In genomic region chr17:59558953-59559352, GRCh38 we compare ENCODE assay signal across 13 cellular contexts. TPM values are rescaled to one million over a fixed set of nuclear protein-coding genes. Genes with fewer than 3 reads are reported as not detected.
DNase-seq lines count a peak whose midpoint lies in the region; ATAC-seq and TF ChIP-seq lines count a peak whose summit lies in the region.
"Had no signal": no experiment of that assay in that cellular context is flagged by ENCODE, and none has a peak within 500 bp of the region (broad histone marks: within the 10 kb centered on the region; RNA-seq: fewer than 3 reads in every experiment).

No MANE protein-coding gene starts in this region.

- H3K27me3 ChIP-seq in DOHH2 (ENCODE audit: control insufficient read depth, low read length) (no peaks in the 10 kb centered on the region), osteoblast (ENCODE audit: insufficient read depth, low read length) (peaks cover 2% of the 10 kb centered on the region)

- H4K20me1 ChIP-seq in DOHH2 (ENCODE audit: control insufficient read depth, insufficient read depth, low read depth, low read length) (no peaks in the 10 kb centered on the region), osteoblast (ENCODE audit: insufficient read depth, low read length) (no peaks in the 10 kb centered on the region)

- H3K4me2 ChIP-seq in DOHH2 (ENCODE audit: low read length) (no peak overlapping the region), osteoblast (ENCODE audit: insufficient read depth, low read length) (no peak overlapping the region)

- H3K36me3 ChIP-seq in DOHH2 (ENCODE audit: control insufficient read depth, low read length) (no peaks in the 10 kb centered on the region), osteoblast (ENCODE audit: insufficient read depth, low read length) (no peaks in the 10 kb centered on the region)
- H3K36me3 ChIP-seq: prostate gland, SJSA1 had no signal

- H3F3A ChIP-seq in DOHH2 (ENCODE audit: control insufficient read depth, insufficient read depth): peaks cover 3% of the 10 kb centered on the region

- intact Hi-C loops in sciatic nerve (cut with DNase I): no loop called here

- DNase-seq in M059J (ENCODE audit: low read depth) (peak; percentile 18), choroid plexus epithelial cell (ENCODE audit: low read depth) (peak; percentile 53), osteoblast (ENCODE audit: insufficient read length, low spot score, missing footprints) (no peak), SW480 (ENCODE audit: low spot score) (no peak), NCI-H748 (lab: John Stamatoyannopoulos, UW; ENCODE audit: unreplicated experiment) (no peak), KG1 (lab: John Stamatoyannopoulos, UW) (no peak), sciatic nerve (ENCODE audit: low spot score) (no peak)
- DNase-seq: immature natural killer cell; NCI-H1436; stimulated activated CD8-positive, alpha-beta memory T cell treated with anti-CD3 and anti-CD28 coated beads, Interleukin-4, amount 100 ng/mL, for 48 hours had no signal

- H3K4me1 ChIP-seq in DOHH2 (ENCODE audit: control insufficient read depth, low read length) (peaks cover 5% of the 10 kb centered on the region), osteoblast (ENCODE audit: insufficient read depth, low read length) (no peaks in the 10 kb centered on the region)
- H3K4me1 ChIP-seq: prostate gland, SJSA1 had no signal

- no peaks in the 10 kb centered on the region for H3K9me2 ChIP-seq in DOHH2 (replicated peaks; ENCODE audit: control insufficient read depth, low read length)

- H3K4me3 ChIP-seq in DOHH2 (ENCODE audit: low read length) (no peak overlapping the region), choroid plexus epithelial cell (ENCODE audit: low read depth, low read length) (no peak overlapping the region), osteoblast (ENCODE audit: insufficient read depth, low read length) (no peak overlapping the region)
- H3K4me3 ChIP-seq: prostate gland, SJSA1 had no signal

- no peaks in the 10 kb centered on the region for H3K79me2 ChIP-seq in DOHH2 (ENCODE audit: control insufficient read depth, low read length)
- no peaks in the 10 kb centered on the region for H3K79me2 ChIP-seq in osteoblast (ENCODE audit: insufficient read depth, low read length)

- H2AFZ ChIP-seq in osteoblast (ENCODE audit: low read length): no peak overlapping the region

- TF ChIP-seq CTCF in DOHH2 (IDR thresholded peaks at IDR 0.05; ENCODE audit: low read depth, low read length, poor library complexity, severe bottlenecking): peak; percentile 36
- TF ChIP-seq CTCF in choroid plexus epithelial cell (conservative IDR thresholded peaks at IDR 0.05; ENCODE audit: low read depth, low read length): peak; percentile 49
- peak; percentile 43 for TF ChIP-seq CTCF in osteoblast (IDR thresholded peaks at IDR 0.05; ENCODE audit: extremely low read depth, low read depth, low read length)

- no peak overlapping the region for H3K27ac ChIP-seq in DOHH2 (ENCODE audit: low read depth, low read length)
- H3K27ac ChIP-seq in osteoblast (ENCODE audit: low read depth, low read length): no peak overlapping the region
- H3K27ac ChIP-seq: prostate gland, SJSA1 had no signal

- no peak for ATAC-seq in sciatic nerve

- H3K9me3 ChIP-seq in DOHH2 (ENCODE audit: control insufficient read depth, insufficient read depth, low read length) (no peaks in the 10 kb centered on the region), osteoblast (ENCODE audit: low read depth, low read length) (no peaks in the 10 kb centered on the region)
- H3K9me3 ChIP-seq: prostate gland, SJSA1 had no signal

RNA-seq across cellular contexts. Expression of gene DHX40, which starts 6.5 kb away (rescaled TPM):
- total RNA-seq in M059J (2014; rRNA removed; shearing (Covaris generic)): 44.4 and 50.1 TPM in 2 replicates
- 74.6 and 76.4 TPM in 2 replicates for total RNA-seq in osteoblast
- 34.7 TPM for total RNA-seq in sciatic nerve

Comparison
In these comparisons a context has a peak if more than half of its experiments do, and no peak if none do; other contexts are left out.
1. DNase-seq: peak in M059J (single experiment) and choroid plexus epithelial cell (single experiment); none in osteoblast (single experiment), SW480 (single experiment), NCI-H748 (single experiment), KG1 (single experiment) and sciatic nerve (single experiment).
2. Peak in every context shown above with its lines, with median percentiles within 50 percentile points of each other: CTCF ChIP-seq.